8 cellular contexts compared by ENCODE assay signal in genomic region chr16:1102921-1103648, GRCh38. TPM values are rescaled to one million over a fixed set of nuclear protein-coding genes. Genes with fewer than 3 reads are reported as not detected.
A peak's percentile ranks its signal among the peaks of the same experiment; 100 is the strongest.
DNase-seq lines count a peak whose midpoint lies in the region; ATAC-seq, FAIRE-seq and TF ChIP-seq lines count a peak whose summit lies in the region.

No MANE protein-coding gene starts in this region.

- H3K9ac ChIP-seq in Karpas-422 (ENCODE audit: low read length) (no peak overlapping the region), colonic mucosa (ENCODE audit: low read depth in 2 of 2, low read length in 2 of 2) (no peak overlapping the region)

- POLR2A ChIA-PET in activated CD4-positive, alpha-beta T cell treated with anti-CD3 and anti-CD28 coated beads for 36 hours (lab: Charles Lee): interaction anchor here (0.6 kb wide), 1 partner anchor 765 kb away, joined by 4 read pairs; no protein-coding TSS in a partner anchor

- no peaks in the 10 kb centered on the region for H3K4me1 ChIP-seq in Karpas-422 (ENCODE audit: low read length)
- H3K4me1 ChIP-seq in colonic mucosa: peaks cover 4% of the 10 kb centered on the region

- H3K36me3 ChIP-seq in Karpas-422 (ENCODE audit: insufficient read depth, low read length): no peaks in the 10 kb centered on the region
- H3K36me3 ChIP-seq in colonic mucosa: no peaks in the 10 kb centered on the region

- H3K4me3 ChIP-seq in Karpas-422 (ENCODE audit: low read length) (no peak overlapping the region), colonic mucosa (no peak overlapping the region)

- TF ChIP-seq CTCF in D721Med (IDR thresholded peaks at IDR 0.05; ENCODE audit: insufficient read depth, missing control alignments) (peak; percentile 60), colonic mucosa (IDR thresholded peaks at IDR 0.05) (peak; percentile 50)

- H3K9me2 ChIP-seq in Karpas-422 (replicated peaks; ENCODE audit: insufficient read depth, low read length): no peaks in the 10 kb centered on the region

- no peak overlapping the region for H2AFZ ChIP-seq in Karpas-422 (ENCODE audit: low read length)

- H3K9me3 ChIP-seq in Karpas-422 (ENCODE audit: low read length) (no peaks in the 10 kb centered on the region), colonic mucosa (no peaks in the 10 kb centered on the region)

- no peaks in the 10 kb centered on the region for H3K79me2 ChIP-seq in Karpas-422 (ENCODE audit: low read length)

- H3K9me3 Mint-ChIP-seq in activated CD4-positive, alpha-beta T cell treated with anti-CD3 and anti-CD28 coated beads for 36 hours (ENCODE audit: low read depth): no peaks in the 10 kb centered on the region

- H3K27ac Mint-ChIP-seq in activated CD4-positive, alpha-beta T cell treated with anti-CD3 and anti-CD28 coated beads for 36 hours: no peak overlapping the region

- CTCF ChIA-PET in activated CD4-positive, alpha-beta T cell treated with anti-CD3 and anti-CD28 coated beads for 36 hours (lab: Charles Lee): interaction anchor here (0.7 to 1.6 kb wide), 5 partner anchors 46 to 296 kb away, joined by 3 to 5 read pairs (median 4); no protein-coding TSS in a partner anchor

- ATAC-seq in activated CD4-positive, alpha-beta T cell treated with anti-CD3 and anti-CD28 coated beads for 36 hours: peak; percentile 77
- ATAC-seq in HG02970 (IDR thresholded peaks at IDR 0.05; ENCODE audit: low FRiP score, unreplicated experiment) (no peak), HG03097 (IDR thresholded peaks at IDR 0.05; ENCODE audit: low FRiP score, unreplicated experiment) (no peak)

- no peaks in the 10 kb centered on the region for H3K36me3 Mint-ChIP-seq in activated CD4-positive, alpha-beta T cell treated with anti-CD3 and anti-CD28 coated beads for 36 hours (ENCODE audit: low read depth)

- H3K27ac ChIP-seq in Karpas-422 (ENCODE audit: low read length) (no peak overlapping the region), colonic mucosa (no peak overlapping the region)

- peaks cover 18% of the 10 kb centered on the region; the same call in 1 of the 2 replicates for H4K20me1 ChIP-seq in Karpas-422 (ENCODE audit: insufficient read depth, low read depth, low read length)

- no peaks in the 10 kb centered on the region for H3K4me1 Mint-ChIP-seq in activated CD4-positive, alpha-beta T cell treated with anti-CD3 and anti-CD28 coated beads for 36 hours

- H3K4me3 Mint-ChIP-seq in activated CD4-positive, alpha-beta T cell treated with anti-CD3 and anti-CD28 coated beads for 36 hours: no peak overlapping the region

- intact Hi-C loops in activated CD4-positive, alpha-beta T cell treated with anti-CD3 and anti-CD28 coated beads for 36 hours (cut with DNase I, micrococcal nuclease): loop anchor here (1.0 to 2.0 kb wide), 4 partner anchors 46 to 390 kb away; no protein-coding TSS in a partner anchor
- intact Hi-C loops in colonic mucosa (cut with DNase I): no loop called here

- no peaks in the 10 kb centered on the region for H3K27me3 ChIP-seq in Karpas-422 (ENCODE audit: low read length)
- peaks cover 26% of the 10 kb centered on the region for H3K27me3 ChIP-seq in colonic mucosa

- FAIRE-seq in D721Med (lab: Jason Lieb, UNC): no peak

- peaks cover 9% of the 10 kb centered on the region for H3K27me3 Mint-ChIP-seq in activated CD4-positive, alpha-beta T cell treated with anti-CD3 and anti-CD28 coated beads for 36 hours

- DNase-seq in D721Med (ENCODE audit: insufficient read length, low spot score) (peak; percentile 90), Karpas-422 (peak; percentile 85), colonic mucosa (peak; percentile 52), lung microvascular endothelial cell (ENCODE audit: low read depth in 2 of 2) (peak; percentile 10 to 41)
- DNase-seq in activated CD4-positive, alpha-beta T cell treated with anti-CD3 and anti-CD28 coated beads for 36 hours: peak; percentile 82
- DNase-seq in stimulated activated CD8-positive, alpha-beta memory T cell treated with anti-CD3 and anti-CD28 coated beads, Interleukin-15, amount 100 ng/mL, for 1 hour (ENCODE audit: low read depth): peak; percentile 35

- no peak overlapping the region for H3K4me2 ChIP-seq in Karpas-422 (ENCODE audit: low read depth, low read length, poor library complexity, severe bottlenecking)

RNA-seq across cellular contexts. Expression of gene C1QTNF8, which starts 7.0 kb away (rescaled TPM):
- not detected in 2 replicates for total RNA-seq in Karpas-422 (2014; rRNA removed; shearing (Covaris generic); ENCODE audit: low replicate concordance)
- not detected for total RNA-seq in activated CD4-positive, alpha-beta T cell treated with anti-CD3 and anti-CD28 coated beads for 36 hours
- not detected for total RNA-seq in colonic mucosa
- total RNA-seq in lung microvascular endothelial cell: not detected in 2 replicates

RNA-seq across cellular contexts. Expression of gene SSTR5, which starts 30.5 kb away (rescaled TPM):
- not detected in 2 replicates for total RNA-seq in Karpas-422 (2014; rRNA removed; shearing (Covaris generic); ENCODE audit: low replicate concordance)
- total RNA-seq in activated CD4-positive, alpha-beta T cell treated with anti-CD3 and anti-CD28 coated beads for 36 hours: not detected
- total RNA-seq in colonic mucosa (under 1 TPM; 0.24 to 0.37 TPM), lung microvascular endothelial cell (0.20 and 0.22 TPM in 2 replicates)

RNA-seq across cellular contexts. Expression of gene CACNA1H, which starts 49.8 kb away (rescaled TPM):
- not detected in 2 replicates for total RNA-seq in Karpas-422 (2014; rRNA removed; shearing (Covaris generic); ENCODE audit: low replicate concordance)
- total RNA-seq in activated CD4-positive, alpha-beta T cell treated with anti-CD3 and anti-CD28 coated beads for 36 hours: under 1 TPM; 0.86 to 0.98 TPM
- total RNA-seq in colonic mucosa: 10 to 100 TPM in 1 of 2 donors, 1 to 10 TPM in 1; 2.1 to 14.6 TPM
- total RNA-seq in lung microvascular endothelial cell: under 0.01 TPM in 2 replicates

Comparison
In these comparisons a context has a peak if more than half of its experiments do, and no peak if none do; other contexts are left out.
1. DNase-seq: peak in every context shown above with its lines; median percentile 90 in D721Med; 85 in Karpas-422; 82 in activated CD4-positive, alpha-beta T cell treated with anti-CD3 and anti-CD28 coated beads for 36 hours; 52 in colonic mucosa; 35 in stimulated activated CD8-positive, alpha-beta memory T cell treated with anti-CD3 and anti-CD28 coated beads, Interleukin-15, amount 100 ng/mL, for 1 hour; 26 in lung microvascular endothelial cell.